Comparison of ENCODE assay signal across 8 cellular contexts in the genomic region with DNA sequence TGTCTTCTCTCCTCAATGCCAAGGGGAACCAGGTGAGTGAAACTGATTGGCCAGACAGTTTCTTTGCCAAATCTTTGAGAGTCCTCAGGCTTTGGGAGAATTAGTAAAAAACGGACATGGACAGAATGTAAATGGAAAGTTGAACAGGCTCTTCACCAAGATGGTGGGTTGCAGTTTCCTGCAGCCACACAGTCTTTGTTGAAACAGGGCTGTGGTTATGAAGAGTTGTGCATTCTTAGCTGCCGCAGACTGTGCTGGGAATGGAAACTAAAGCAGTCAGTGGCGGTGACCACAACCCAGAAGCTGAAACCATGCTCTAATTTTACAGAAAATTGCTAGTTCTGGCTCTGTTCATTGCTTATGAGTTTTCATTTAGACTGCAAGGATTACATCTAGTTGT. TPM values are rescaled to one million over a fixed set of nuclear protein-coding genes. Genes with fewer than 3 reads are reported as not detected.
DNase-seq lines count a peak whose midpoint lies in the region; ATAC-seq and TF ChIP-seq lines count a peak whose summit lies in the region.

No MANE protein-coding gene starts in this region.

- DNase-seq in GM06990 (ENCODE audit: extremely low read depth, insufficient read length) = peak; percentile 71
- peak; percentile 12 for DNase-seq in RPMI7951 (ENCODE audit: low read depth)
- DNase-seq in central memory CD4-positive, alpha-beta T cell = peak; percentile 52
- no peak for DNase-seq in NCI-H2081 treated with DMSO at 0.1 percent for 48 hours (lab: John Stamatoyannopoulos, UW)
- DNase-seq in SKM-1 (lab: John Stamatoyannopoulos, UW; ENCODE audit: unreplicated experiment) = no peak
- DNase-seq in G401 (ENCODE audit: low spot score) = no peak
- DNase-seq in hepatocyte (ENCODE audit: low spot score) = no peak

- peak; percentile 95 for ATAC-seq in GM21786 (IDR thresholded peaks at IDR 0.05; ENCODE audit: unreplicated experiment)

- WGBS in hepatocyte (ENCODE audit: low lambda C conversion rate, missing lambda C conversion rate) = 92% methylated on average over 3 of the region's 3 CpGs

- no peaks in the 10 kb centered on the region for H4K20me1 ChIP-seq in hepatocyte (ENCODE audit: insufficient read depth, poor library complexity, severe bottlenecking)

- H3K4me3 ChIP-seq in GM06990 (replicated peaks; ENCODE audit: low read depth, low read length) (no peak overlapping the region), hepatocyte (no peak overlapping the region)

- H3K27ac ChIP-seq in hepatocyte = no peak overlapping the region

- H3K36me3 ChIP-seq in GM06990 (ENCODE audit: control insufficient read depth, insufficient read depth, low read length) = peaks cover 9% of the 10 kb centered on the region
- no peaks in the 10 kb centered on the region for H3K36me3 ChIP-seq in hepatocyte (replicated peaks; ENCODE audit: insufficient read depth, low read depth)

- no peaks in the 10 kb centered on the region for H3K9me3 ChIP-seq in hepatocyte (ENCODE audit: low read depth)

- H3K4me1 ChIP-seq in hepatocyte (ENCODE audit: insufficient read depth) = no peaks in the 10 kb centered on the region

- in situ Hi-C loops in G401 (cut with HindIII; ENCODE audit: low sequenced_read_pairs) = no loop called here

- no peak overlapping the region for H3K4me2 ChIP-seq in hepatocyte

- TF ChIP-seq CTCF in GM06990 (IDR thresholded peaks at IDR 0.05; ENCODE audit: insufficient read depth, low read length, poor library complexity, severe bottlenecking) (no peak), hepatocyte (IDR thresholded peaks at IDR 0.05; ENCODE audit: poor library complexity) (no peak)

- H2AFZ ChIP-seq in hepatocyte = no peak overlapping the region

- no peaks in the 10 kb centered on the region for H3K9me2 ChIP-seq in hepatocyte (replicated peaks; ENCODE audit: insufficient read depth)

- no peaks in the 10 kb centered on the region for H3K79me2 ChIP-seq in hepatocyte

- H3K27me3 ChIP-seq in GM06990 (replicated peaks; ENCODE audit: control insufficient read depth, insufficient read depth, low read length) (no peaks in the 10 kb centered on the region), hepatocyte (no peaks in the 10 kb centered on the region)

RNA-seq across cellular contexts. Expression of a gene that starts 42.1 kb away (rescaled TPM):
- 69.0 and 86.3 TPM in 2 replicates for total RNA-seq in RPMI7951 (2014; rRNA removed; shearing (Covaris generic))
- 37.0 and 83.3 TPM in 2 replicates for total RNA-seq in G401 (2014; rRNA removed; shearing (Covaris generic))
- total RNA-seq in hepatocyte = 62.3 and 64.0 TPM in 2 replicates
- polyA plus RNA-seq in hepatocyte = 9.3 and 14.2 TPM in 2 replicates

Comparison
In these comparisons a context has a peak if more than half of its experiments do, and no peak if none do; other contexts are left out.
1. DNase-seq: peak in GM06990 (single experiment), RPMI7951 (single experiment) and central memory CD4-positive, alpha-beta T cell (single experiment); none in NCI-H2081 treated with DMSO at 0.1 percent for 48 hours (single experiment), SKM-1 (single experiment), G401 (single experiment) and hepatocyte (single experiment).